13 cellular contexts compared by ENCODE assay signal in the genomic region with DNA sequence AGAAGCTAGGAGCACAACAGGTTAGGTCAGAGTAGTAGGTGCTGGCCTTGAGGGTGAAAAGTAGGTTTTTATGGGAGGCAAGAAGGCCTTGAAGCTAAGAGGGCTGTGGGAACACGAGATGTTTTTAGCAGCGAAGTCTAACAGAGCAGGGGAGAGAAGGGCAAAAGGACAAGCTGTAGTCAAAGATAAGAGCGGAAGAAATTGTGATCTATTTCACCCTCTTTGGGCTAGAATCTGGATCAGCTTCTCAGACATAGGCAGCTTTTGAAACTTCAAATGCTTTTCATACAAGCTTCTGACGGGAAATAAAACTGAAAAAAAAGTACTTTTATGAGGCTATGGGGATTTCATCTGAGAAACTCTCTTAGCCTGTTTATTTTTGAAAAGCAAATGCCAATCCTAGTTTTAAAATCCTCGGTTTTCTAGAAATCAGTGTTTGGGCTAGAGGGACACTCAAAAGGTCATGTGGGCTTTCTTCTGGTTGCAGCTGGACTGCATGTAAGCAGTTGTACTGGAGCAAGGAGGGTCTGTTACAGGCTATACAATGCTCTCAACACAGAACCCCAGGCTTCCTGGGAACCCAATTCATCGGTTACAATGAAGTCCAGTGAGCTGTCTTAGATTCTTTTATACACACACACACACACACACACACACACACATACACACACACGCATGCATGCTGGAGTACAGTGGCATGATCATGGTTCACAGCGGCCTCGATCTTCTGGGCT.
DNase-seq lines count a peak whose midpoint lies in the region; ATAC-seq and TF ChIP-seq lines count a peak whose summit lies in the region.
"Had no signal": no experiment of that assay in that cellular context is flagged by ENCODE, and none has a peak within 500 bp of the region (broad histone marks: within the 10 kb centered on the region; RNA-seq: fewer than 3 reads in every experiment).

No MANE protein-coding gene starts in this region.

- no peak for DNase-seq in activated naive CD4-positive, alpha-beta T cell treated with anti-CD3 and anti-CD28 coated beads for 36 hours
- no peak for DNase-seq in activated naive CD4-positive, alpha-beta T cell treated with Interleukin-2 at 50 U/mL for 16 hours
- peak; percentile 60 for DNase-seq in amniotic epithelial cell (ENCODE audit: low read depth)
- DNase-seq in midbrain (lab: John Stamatoyannopoulos, UW): peak; percentile 22
- no peak for DNase-seq in thoracic aorta (ENCODE audit: low spot score)
- no peak for DNase-seq in stimulated activated CD4-positive, alpha-beta T cell treated with anti-CD3 and anti-CD28 coated beads, Interleukin-2, amount 100 ng/mL, for 48 hours
- DNase-seq in kidney glomerular epithelial cell (lab: John Stamatoyannopoulos, UW): no peak
- no peak for DNase-seq in posterior vena cava (ENCODE audit: low spot score)
- DNase-seq: activated CD8-positive, alpha-beta memory T cell treated with anti-CD3 and anti-CD28 coated beads for 24 hours; cortex of kidney; NCI-H2107; RPMI8226 had no signal

- H3K27ac Mint-ChIP-seq in activated naive CD4-positive, alpha-beta T cell treated with anti-CD3 and anti-CD28 coated beads for 36 hours: peak overlapping the region; percentile 94

- peak overlapping the region; percentile 96 to 99 for H3K27ac ChIP-seq in thoracic aorta

- no peaks in the 10 kb centered on the region for H3K36me3 ChIP-seq in thoracic aorta

- no peaks in the 10 kb centered on the region for H3K9me3 Mint-ChIP-seq in activated naive CD4-positive, alpha-beta T cell treated with anti-CD3 and anti-CD28 coated beads for 36 hours

- CTCF ChIA-PET in activated naive CD4-positive, alpha-beta T cell treated with anti-CD3 and anti-CD28 coated beads for 36 hours (lab: Charles Lee): interaction anchor here (0.7 to 2.2 kb wide), 9 partner anchors 9 to 204 kb away, joined by 3 to 11 read pairs (median 4); no protein-coding TSS in a partner anchor

- H3K4me1 ChIP-seq in thoracic aorta (ENCODE audit: control insufficient read depth in 1 of 2, low read depth in 2 of 2): peaks cover 33 to 89% of the 10 kb centered on the region in 2 donors

- no peak for ATAC-seq in thoracic aorta (ENCODE audit: insufficient number of reproducible peaks, low FRiP score, low read depth)
- ATAC-seq: HepG2 had no signal

- H3K27me3 Mint-ChIP-seq in activated naive CD4-positive, alpha-beta T cell treated with anti-CD3 and anti-CD28 coated beads for 36 hours (ENCODE audit: low read depth): no peaks in the 10 kb centered on the region

- no peak overlapping the region for H3K4me3 ChIP-seq in thoracic aorta

- no peaks in the 10 kb centered on the region for H3K9me3 ChIP-seq in thoracic aorta

- H3K4me1 Mint-ChIP-seq in activated naive CD4-positive, alpha-beta T cell treated with anti-CD3 and anti-CD28 coated beads for 36 hours (ENCODE audit: low read depth): peaks cover 97% of the 10 kb centered on the region

- no peaks in the 10 kb centered on the region for H3K27me3 ChIP-seq in thoracic aorta (replicated peaks; ENCODE audit: insufficient read depth)

- H3K4me3 Mint-ChIP-seq in activated naive CD4-positive, alpha-beta T cell treated with anti-CD3 and anti-CD28 coated beads for 36 hours: peak overlapping the region; percentile 23

- peaks cover 22% of the 10 kb centered on the region for H3K36me3 Mint-ChIP-seq in activated naive CD4-positive, alpha-beta T cell treated with anti-CD3 and anti-CD28 coated beads for 36 hours (ENCODE audit: low read depth)

- TF ChIP-seq CTCF in thoracic aorta (IDR thresholded peaks at IDR 0.05): no peak

- intact Hi-C loops in activated naive CD4-positive, alpha-beta T cell treated with anti-CD3 and anti-CD28 coated beads for 36 hours (cut with micrococcal nuclease): loop anchor here (5.0 to 10.0 kb wide), 3 partner anchors 749 to 1497 kb away; a partner anchor contains a TSS
- intact Hi-C loops in posterior vena cava (cut with DNase I): no loop called here

Comparison
In these comparisons a context has a peak if more than half of its experiments do, and no peak if none do; other contexts are left out.
1. DNase-seq: peak in amniotic epithelial cell (single experiment) and midbrain (single experiment); none in activated naive CD4-positive, alpha-beta T cell treated with anti-CD3 and anti-CD28 coated beads for 36 hours (single experiment), activated naive CD4-positive, alpha-beta T cell treated with Interleukin-2 at 50 U/mL for 16 hours (single experiment), thoracic aorta (single experiment), stimulated activated CD4-positive, alpha-beta T cell treated with anti-CD3 and anti-CD28 coated beads, Interleukin-2, amount 100 ng/mL, for 48 hours (0 of 2), kidney glomerular epithelial cell (single experiment) and posterior vena cava (single experiment).